Comparison of ENCODE assay signal across 16 cellular contexts in the genomic region with DNA sequence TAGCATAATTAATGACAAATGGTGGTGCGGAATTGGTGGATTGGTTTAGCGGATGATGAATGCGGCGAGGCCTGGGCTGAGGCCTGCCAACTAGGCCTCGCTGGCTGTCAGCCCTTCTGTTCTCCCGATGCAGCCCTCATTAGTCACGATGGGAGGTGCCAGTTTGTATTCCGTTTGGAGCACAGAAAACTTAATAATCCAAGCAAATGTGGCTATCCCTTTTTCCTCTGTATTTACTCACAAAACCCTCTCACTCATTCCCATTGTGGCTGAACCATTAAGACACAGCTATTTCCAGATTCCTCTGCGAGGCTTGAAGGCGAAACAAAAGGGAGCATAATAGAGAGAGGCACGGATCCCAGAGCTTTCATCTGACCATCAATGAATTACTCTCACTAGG.
DNase-seq lines count a peak whose midpoint lies in the region; ATAC-seq and TF ChIP-seq lines count a peak whose summit lies in the region.
"Had no signal": no experiment of that assay in that cellular context is flagged by ENCODE, and none has a peak within 500 bp of the region (broad histone marks: within the 10 kb centered on the region; RNA-seq: fewer than 3 reads in every experiment).

No MANE protein-coding gene starts in this region.

- no peak overlapping the region for H4K8ac ChIP-seq in mesendoderm (ENCODE audit: low read depth, low read length)

- no peaks in the 10 kb centered on the region for H3K4me1 Mint-ChIP-seq in natural killer cell

- in situ Hi-C loops in astrocyte of the cerebellum (cut with HindIII; ENCODE audit: low sequenced_read_pairs) = no loop called here

- intact Hi-C loops in natural killer cell (cut with micrococcal nuclease) = no loop called here

- H2AK5ac ChIP-seq in mesendoderm (ENCODE audit: low read length) = no peak overlapping the region

- peak; percentile 27 to 38 for DNase-seq in NCI-H2081 (lab: John Stamatoyannopoulos, UW)
- DNase-seq in NCI-H2081 treated with DMSO at 0.1 percent for 48 hours (lab: John Stamatoyannopoulos, UW) = no peak
- peak; percentile 43 for DNase-seq in astrocyte of the cerebellum (ENCODE audit: low read depth)
- peak; percentile 70 for DNase-seq in inferior parietal cortex (ENCODE audit: extremely low spot score)
- peak in 37 of 49 donors; percentile 18 to 77 (median 55) for DNase-seq in substantia nigra (lab: John Stamatoyannopoulos, UW)
- DNase-seq in MV-4-11 (lab: John Stamatoyannopoulos, UW) = no peak
- DNase-seq in natural killer cell = no peak
- no peak for DNase-seq in mesendoderm
- DNase-seq: activated CD4-positive, alpha-beta T cell treated with anti-CD3 and anti-CD28 coated beads, Interleukin-2, amount 50 U/mL, for 1 hour; activated effector memory CD4-positive, alpha-beta T cell treated with Interleukin-2 at 50 U/mL for 16 hours; DMS79 treated with DMSO at 0.1 percent for 48 hours; NCI-H1436; right cardiac atrium; testis had no signal

- H3K23ac ChIP-seq in mesendoderm (ENCODE audit: low read length) = no peak overlapping the region

- no peak overlapping the region for H3K27ac Mint-ChIP-seq in natural killer cell
- H3K27ac Mint-ChIP-seq: memory B cell had no signal

- H2BK120ac ChIP-seq in mesendoderm (ENCODE audit: low read depth, low read length) = no peak overlapping the region

- WGBS in mesendoderm (ENCODE audit: extremely low coverage, insufficient coverage, low lambda C conversion rate) = no CpG with 5 or more reads among the region's 11 CpGs

- no peak overlapping the region for H3K18ac ChIP-seq in mesendoderm (ENCODE audit: low read length)

- H3K27me3 ChIP-seq in mesendoderm (ENCODE audit: insufficient read depth, low read length, poor library complexity) = no peaks in the 10 kb centered on the region
- H3K27me3 ChIP-seq: testis had no signal

- H3K4me3 Mint-ChIP-seq in natural killer cell = no peak overlapping the region
- H3K4me3 Mint-ChIP-seq: memory B cell had no signal

- H4K5ac ChIP-seq in mesendoderm (ENCODE audit: low read length) = no peak overlapping the region

- H3K56ac ChIP-seq in mesendoderm (ENCODE audit: low read length) = no peak overlapping the region

- H3K36me3 Mint-ChIP-seq in natural killer cell = no peaks in the 10 kb centered on the region
- H3K36me3 Mint-ChIP-seq: memory B cell had no signal

- H3K4ac ChIP-seq in mesendoderm (ENCODE audit: low read depth, low read length) = no peak overlapping the region

- no peak overlapping the region for H3K9ac ChIP-seq in mesendoderm (ENCODE audit: low read length)

- H2BK15ac ChIP-seq in mesendoderm (replicated peaks; ENCODE audit: low read depth) = no peak overlapping the region

- H3K4me1 ChIP-seq in mesendoderm (ENCODE audit: control insufficient read depth, low read depth, low read length) = no peaks in the 10 kb centered on the region
- H3K4me1 ChIP-seq: A549, testis had no signal

- H3K27ac ChIP-seq in substantia nigra (ENCODE audit: low read depth, low read length, poor library complexity, severe bottlenecking) = peak overlapping the region; percentile 65
- no peak overlapping the region for H3K27ac ChIP-seq in mesendoderm (ENCODE audit: low read depth, low read length)
- H3K27ac ChIP-seq: A549, testis had no signal

- no peaks in the 10 kb centered on the region for H3K79me2 ChIP-seq in mesendoderm (ENCODE audit: control insufficient read depth, insufficient read depth, low read length)

- no peaks in the 10 kb centered on the region for H3K27me3 Mint-ChIP-seq in natural killer cell (ENCODE audit: low read depth in 2 of 2)
- H3K27me3 Mint-ChIP-seq: memory B cell had no signal

- no peak overlapping the region for H2BK5ac ChIP-seq in mesendoderm (ENCODE audit: low read length)

- no peak for ATAC-seq in natural killer cell
- ATAC-seq: A549, right cardiac atrium had no signal

- H3K36me3 ChIP-seq in mesendoderm (ENCODE audit: control insufficient read depth, insufficient read depth, low read length) = no peaks in the 10 kb centered on the region

- TF ChIP-seq CTCF in astrocyte of the cerebellum (IDR thresholded peaks at IDR 0.05; ENCODE audit: low read depth, low read length, missing control alignments) (no peak), natural killer cell (IDR thresholded peaks at IDR 0.05) (no peak)

- H3K4me3 ChIP-seq in astrocyte of the cerebellum (ENCODE audit: low read depth, low read length) (no peak overlapping the region), mesendoderm (ENCODE audit: low read length) (no peak overlapping the region)
- H3K4me3 ChIP-seq: A549, testis had no signal

- H3K4me2 ChIP-seq in mesendoderm (ENCODE audit: low read length) = no peak overlapping the region
- H3K4me2 ChIP-seq: A549 had no signal

- H3K9me3 Mint-ChIP-seq in natural killer cell = no peaks in the 10 kb centered on the region
- H3K9me3 Mint-ChIP-seq: memory B cell had no signal

- H3K79me1 ChIP-seq in mesendoderm (ENCODE audit: low read length) = no peaks in the 10 kb centered on the region

Comparison
In these comparisons a context has a peak if more than half of its experiments do, and no peak if none do; other contexts are left out.
1. DNase-seq: peak in NCI-H2081 (2 of 2), astrocyte of the cerebellum (single experiment), inferior parietal cortex (single experiment) and substantia nigra (37 of 49); none in NCI-H2081 treated with DMSO at 0.1 percent for 48 hours (single experiment), MV-4-11 (single experiment), natural killer cell (single experiment) and mesendoderm (single experiment).